Comparison of ENCODE assay signal across 1 cellular context in the genomic region with DNA sequence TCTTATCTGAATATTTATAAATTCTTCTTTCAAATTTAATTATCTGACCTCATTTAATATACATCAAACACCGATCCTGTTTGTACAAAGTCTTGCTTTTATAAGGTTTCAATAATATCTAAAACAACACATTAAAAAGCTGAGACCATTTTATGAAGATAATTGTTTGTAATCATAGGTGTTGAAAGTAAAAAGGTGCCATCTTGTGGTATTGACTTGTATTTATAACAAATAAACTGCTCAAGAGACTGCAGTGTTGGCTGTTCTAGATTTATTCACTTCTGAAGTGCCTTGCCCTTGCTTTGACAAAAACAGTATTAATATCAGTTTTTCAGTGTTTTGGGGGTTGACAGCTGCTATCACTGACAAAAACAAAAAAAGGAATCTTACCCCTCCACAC.
TF ChIP-seq lines count a peak whose summit lies in the region.

No MANE protein-coding gene starts in this region.

TF ChIP-seq in neural cell, 6 proteins besides CTCF, POLR2A, EP300 and RAD21 (continued from another document):
- TF ChIP-seq, protein P1, sequence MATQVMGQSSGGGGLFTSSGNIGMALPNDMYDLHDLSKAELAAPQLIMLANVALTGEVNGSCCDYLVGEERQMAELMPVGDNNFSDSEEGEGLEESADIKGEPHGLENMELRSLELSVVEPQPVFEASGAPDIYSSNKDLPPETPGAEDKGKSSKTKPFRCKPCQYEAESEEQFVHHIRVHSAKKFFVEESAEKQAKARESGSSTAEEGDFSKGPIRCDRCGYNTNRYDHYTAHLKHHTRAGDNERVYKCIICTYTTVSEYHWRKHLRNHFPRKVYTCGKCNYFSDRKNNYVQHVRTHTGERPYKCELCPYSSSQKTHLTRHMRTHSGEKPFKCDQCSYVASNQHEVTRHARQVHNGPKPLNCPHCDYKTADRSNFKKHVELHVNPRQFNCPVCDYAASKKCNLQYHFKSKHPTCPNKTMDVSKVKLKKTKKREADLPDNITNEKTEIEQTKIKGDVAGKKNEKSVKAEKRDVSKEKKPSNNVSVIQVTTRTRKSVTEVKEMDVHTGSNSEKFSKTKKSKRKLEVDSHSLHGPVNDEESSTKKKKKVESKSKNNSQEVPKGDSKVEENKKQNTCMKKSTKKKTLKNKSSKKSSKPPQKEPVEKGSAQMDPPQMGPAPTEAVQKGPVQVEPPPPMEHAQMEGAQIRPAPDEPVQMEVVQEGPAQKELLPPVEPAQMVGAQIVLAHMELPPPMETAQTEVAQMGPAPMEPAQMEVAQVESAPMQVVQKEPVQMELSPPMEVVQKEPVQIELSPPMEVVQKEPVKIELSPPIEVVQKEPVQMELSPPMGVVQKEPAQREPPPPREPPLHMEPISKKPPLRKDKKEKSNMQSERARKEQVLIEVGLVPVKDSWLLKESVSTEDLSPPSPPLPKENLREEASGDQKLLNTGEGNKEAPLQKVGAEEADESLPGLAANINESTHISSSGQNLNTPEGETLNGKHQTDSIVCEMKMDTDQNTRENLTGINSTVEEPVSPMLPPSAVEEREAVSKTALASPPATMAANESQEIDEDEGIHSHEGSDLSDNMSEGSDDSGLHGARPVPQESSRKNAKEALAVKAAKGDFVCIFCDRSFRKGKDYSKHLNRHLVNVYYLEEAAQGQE (IDR thresholded peaks at IDR 0.05; ENCODE audit: borderline replicate concordance), result no peak
- TF ChIP-seq TAF1 (IDR thresholded peaks at IDR 0.05; ENCODE audit: low read depth) (no peak), MXI1 (conservative IDR thresholded peaks at IDR 0.05; ENCODE audit: poor library complexity, severe bottlenecking) (no peak)
